ENCODE assay signal across 8 cellular contexts in genomic region chr17:4565209-4566141, GRCh38. TPM values are rescaled to one million over a fixed set of nuclear protein-coding genes. Genes with fewer than 3 reads are reported as not detected.
DNase-seq lines count a peak whose midpoint lies in the region; ATAC-seq and TF ChIP-seq lines count a peak whose summit lies in the region.

No MANE protein-coding gene starts in this region.

- H3K4me1 ChIP-seq in OCI-LY7 (ENCODE audit: insufficient read depth, low read length, poor library complexity, severe bottlenecking) (peaks cover 32% of the 10 kb centered on the region), transverse colon (peaks cover 12 to 39% (median 23%) of the 10 kb centered on the region in 4 donors)

- H2AFZ ChIP-seq in OCI-LY7 (ENCODE audit: low read length): peak overlapping the region; percentile 99

- in situ Hi-C loops in transverse colon (cut with MboI; ENCODE audit: low pct_ligation_motif_present in 1 of 4, low pct_unique_long_range_greater_than_20kb in 1 of 4, low sequenced_read_pairs in 3 of 4): loop anchor here in 2 of 4 donors (5.0 to 10.0 kb wide), 2 partner anchors 59 to 62 kb away; no protein-coding TSS in a partner anchor

- no TSS peak for BruUV-seq in OCI-LY7 (replicated peaks; lab: Mats Ljungman, UMichigan)

- H3K9me2 ChIP-seq in OCI-LY7 (ENCODE audit: insufficient read depth, low read length): no peaks in the 10 kb centered on the region

- TF ChIP-seq POLR2A in transverse colon (IDR thresholded peaks at IDR 0.05): no peak

- no peaks in the 10 kb centered on the region for H3K9me3 ChIP-seq in KOPT-K1 (ENCODE audit: insufficient read depth, low read length, poor library complexity, severe bottlenecking)
- no peaks in the 10 kb centered on the region for H3K9me3 ChIP-seq in OCI-LY7 (ENCODE audit: low read length)
- no peaks in the 10 kb centered on the region for H3K9me3 ChIP-seq in transverse colon

- intact Hi-C loops in OCI-LY7 (cut with micrococcal nuclease; ENCODE audit: unreplicated experiment): loop anchor here (1.0 to 10.0 kb wide), 6 partner anchors 61 to 337 kb away; partner anchors contain the start of genes CHRNE and PELP1
- intact Hi-C loops in transverse colon (cut with DNase I; ENCODE audit: low total_unique reads): loop anchor here (5.0 kb wide), 1 partner anchor 62 kb away; no protein-coding TSS in a partner anchor

- WGBS in transverse colon (ENCODE audit: low coverage in 1 of 2), 2 donors: 25 to 29% methylated on average over 12 to 16 of the region's 16 CpGs

- H3K4me2 ChIP-seq in OCI-LY7 (ENCODE audit: low read length): peak overlapping the region; percentile 71

- H3K27ac Mint-ChIP-seq in natural killer cell treated with Interleukin-12 subunit alpha and Interleukin-12 subunit beta and Interleukin-15 and Interleukin-18, amount 100 ng/mL, for 72 hours: no peak overlapping the region

- no peaks in the 10 kb centered on the region for H3K27me3 Mint-ChIP-seq in activated T-cell treated with anti-CD3 and anti-CD28 coated beads, Interleukin-2, amount 50 U/mL, for 4 hours (ENCODE audit: low read depth)
- peaks cover 0 to 6% of the 10 kb centered on the region in 2 donors for H3K27me3 Mint-ChIP-seq in natural killer cell treated with Interleukin-12 subunit alpha and Interleukin-12 subunit beta and Interleukin-15 and Interleukin-18, amount 100 ng/mL, for 72 hours

- TF ChIP-seq CTCF in OCI-LY7 (conservative IDR thresholded peaks at IDR 0.05; ENCODE audit: low read length) (peak; percentile 98), transverse colon (IDR thresholded peaks at IDR 0.05) (peak; percentile 68 to 82 (median 79))

- H3K79me2 ChIP-seq in OCI-LY7 (ENCODE audit: insufficient read depth, low read depth, low read length): no peaks in the 10 kb centered on the region

- peak; percentile 59 to 65 for ATAC-seq in activated T-cell treated with anti-CD3 and anti-CD28 coated beads, Interleukin-2, amount 50 U/mL, for 4 hours
- ATAC-seq in natural killer cell treated with Interleukin-12 subunit alpha and Interleukin-12 subunit beta and Interleukin-15 and Interleukin-18, amount 100 ng/mL, for 72 hours: peak; percentile 80 to 82
- ATAC-seq in HG02610 (IDR thresholded peaks at IDR 0.05; ENCODE audit: unreplicated experiment): no peak

- H3K27ac ChIP-seq in KOPT-K1 (ENCODE audit: low read depth, low read length, poor library complexity, severe bottlenecking) (peak overlapping the region; percentile 10), OCI-LY7 (ENCODE audit: low read depth, low read length, poor library complexity, severe bottlenecking) (no peak overlapping the region), transverse colon (peak overlapping the region in 2 of 4 donors; percentile 23 to 55)

- H3K4me3 Mint-ChIP-seq in activated T-cell treated with anti-CD3 and anti-CD28 coated beads, Interleukin-2, amount 50 U/mL, for 4 hours: no peak overlapping the region
- H3K4me3 Mint-ChIP-seq in natural killer cell treated with Interleukin-12 subunit alpha and Interleukin-12 subunit beta and Interleukin-15 and Interleukin-18, amount 100 ng/mL, for 72 hours: no peak overlapping the region

- no peaks in the 10 kb centered on the region for H3K27me3 ChIP-seq in transverse colon

- no peak for TF ChIP-seq EP300 in transverse colon (IDR thresholded peaks at IDR 0.05; ENCODE audit: low read depth)

- CTCF ChIA-PET in OCI-LY7 (lab: Charles Lee; ENCODE audit: unreplicated experiment): interaction anchor here (0.6 kb wide), 1 partner anchor 8 kb away, joined by 3 read pairs; no protein-coding TSS in a partner anchor

- H4K20me1 ChIP-seq in OCI-LY7 (ENCODE audit: insufficient read depth, low read length): no peaks in the 10 kb centered on the region

- peak; percentile 9 for DNase-seq in DMS153 (lab: John Stamatoyannopoulos, UW)
- peak; percentile 88 for DNase-seq in OCI-LY7 (ENCODE audit: low spot score)
- DNase-seq in activated T-cell treated with anti-CD3 and anti-CD28 coated beads, Interleukin-2, amount 50 U/mL, for 4 hours: no peak
- DNase-seq in fibroblast of peridontal ligament (ENCODE audit: extremely low read depth): peak; percentile 75
- peak; percentile 72 for DNase-seq in natural killer cell treated with Interleukin-12 subunit alpha and Interleukin-12 subunit beta and Interleukin-15 and Interleukin-18, amount 100 ng/mL, for 72 hours (ENCODE audit: low spot score)
- peak; percentile 77 for DNase-seq in transverse colon

- H3K4me1 Mint-ChIP-seq in activated T-cell treated with anti-CD3 and anti-CD28 coated beads, Interleukin-2, amount 50 U/mL, for 4 hours (ENCODE audit: low read depth): peaks cover 29% of the 10 kb centered on the region
- H3K4me1 Mint-ChIP-seq in natural killer cell treated with Interleukin-12 subunit alpha and Interleukin-12 subunit beta and Interleukin-15 and Interleukin-18, amount 100 ng/mL, for 72 hours (ENCODE audit: low read depth in 2 of 2): peaks cover 9 to 25% of the 10 kb centered on the region in 2 donors

- no peaks in the 10 kb centered on the region for H3K36me3 Mint-ChIP-seq in activated T-cell treated with anti-CD3 and anti-CD28 coated beads, Interleukin-2, amount 50 U/mL, for 4 hours (ENCODE audit: insufficient read depth)
- no peaks in the 10 kb centered on the region for H3K36me3 Mint-ChIP-seq in natural killer cell treated with Interleukin-12 subunit alpha and Interleukin-12 subunit beta and Interleukin-15 and Interleukin-18, amount 100 ng/mL, for 72 hours

- POLR2A ChIA-PET in OCI-LY7 (lab: Charles Lee): no interaction called here

- H3K4me3 ChIP-seq in OCI-LY7 (ENCODE audit: low read depth, low read length, poor library complexity, severe bottlenecking) (peak overlapping the region; percentile 42), transverse colon (no peak overlapping the region)

- H3K9me3 Mint-ChIP-seq in activated T-cell treated with anti-CD3 and anti-CD28 coated beads, Interleukin-2, amount 50 U/mL, for 4 hours: no peaks in the 10 kb centered on the region
- no peaks in the 10 kb centered on the region for H3K9me3 Mint-ChIP-seq in natural killer cell treated with Interleukin-12 subunit alpha and Interleukin-12 subunit beta and Interleukin-15 and Interleukin-18, amount 100 ng/mL, for 72 hours

- no peaks in the 10 kb centered on the region for H3K36me3 ChIP-seq in KOPT-K1 (ENCODE audit: insufficient read depth, low read length)
- H3K36me3 ChIP-seq in OCI-LY7 (ENCODE audit: insufficient read depth, low read length): no peaks in the 10 kb centered on the region
- no peaks in the 10 kb centered on the region for H3K36me3 ChIP-seq in transverse colon

RNA-seq across cellular contexts. Expression of gene GGT6, which starts 5.1 kb away (rescaled TPM):
- total RNA-seq in OCI-LY7 (2014; rRNA removed; shearing (Covaris generic)): not detected in 2 replicates
- total RNA-seq in OCI-LY7 (2022) (not detected in 2 replicates), transverse colon (100 to 1,000 TPM; 214 to 308 (median 283) TPM)
- total RNA-seq in activated T-cell treated with anti-CD3 and anti-CD28 coated beads, Interleukin-2, amount 50 U/mL, for 4 hours: not detected
- not detected for total RNA-seq in natural killer cell treated with Interleukin-12 subunit alpha and Interleukin-12 subunit beta and Interleukin-15 and Interleukin-18, amount 100 ng/mL, for 72 hours

RNA-seq across cellular contexts. Expression of gene MYBBP1A, which starts 10.3 kb away (rescaled TPM):
- total RNA-seq in OCI-LY7 (2014; rRNA removed; shearing (Covaris generic)): 137 and 142 TPM in 2 replicates
- total RNA-seq in OCI-LY7 (2022): 106 and 131 TPM in 2 replicates
- total RNA-seq in activated T-cell treated with anti-CD3 and anti-CD28 coated beads, Interleukin-2, amount 50 U/mL, for 4 hours: 100 to 1,000 TPM; 261 to 278 (median 263) TPM
- 100 to 1,000 TPM in 1 of 2 donors, 10 to 100 TPM in 1; 92.3 to 246 TPM for total RNA-seq in natural killer cell treated with Interleukin-12 subunit alpha and Interleukin-12 subunit beta and Interleukin-15 and Interleukin-18, amount 100 ng/mL, for 72 hours
- total RNA-seq in transverse colon: 100 to 1,000 TPM in 2 of 4 donors, 10 to 100 TPM in 2; 25.4 to 148 (median 81.5) TPM

RNA-seq across cellular contexts. Expression of gene SMTNL2, which starts 18.9 kb away (rescaled TPM):
- not detected in 2 replicates for total RNA-seq in OCI-LY7 (2014; rRNA removed; shearing (Covaris generic))
- total RNA-seq in OCI-LY7 (2022) (not detected in 2 replicates), transverse colon (under 1 TPM in 3 of 4 donors, not detected in 1; 0.16 to 0.96 (median 0.40) TPM)
- not detected for total RNA-seq in activated T-cell treated with anti-CD3 and anti-CD28 coated beads, Interleukin-2, amount 50 U/mL, for 4 hours
- total RNA-seq in natural killer cell treated with Interleukin-12 subunit alpha and Interleukin-12 subunit beta and Interleukin-15 and Interleukin-18, amount 100 ng/mL, for 72 hours: not detected

Comparison
In these comparisons a context has a peak if more than half of its experiments do, and no peak if none do; other contexts are left out.
1. RNA of gene GGT6, which starts 5.1 kb away (total RNA-seq): 214 to 308 TPM in transverse colon; not detected in activated T-cell treated with anti-CD3 and anti-CD28 coated beads, Interleukin-2, amount 50 U/mL, for 4 hours, not detected in OCI-LY7 and not detected in natural killer cell treated with Interleukin-12 subunit alpha and Interleukin-12 subunit beta and Interleukin-15 and Interleukin-18, amount 100 ng/mL, for 72 hours; every median in the first group is over 100 times any median in the second.